Comparison of ENCODE assay signal across 8 cellular contexts in genomic region chr18:46097378-46097852, GRCh38. TPM values are rescaled to one million over a fixed set of nuclear protein-coding genes. Genes with fewer than 3 reads are reported as not detected.
DNase-seq lines count a peak whose midpoint lies in the region; ATAC-seq and TF ChIP-seq lines count a peak whose summit lies in the region.

No MANE protein-coding gene starts in this region.

- H3K36me3 ChIP-seq in GM06990 (ENCODE audit: control insufficient read depth, insufficient read depth, low read length), result peaks cover 5% of the 10 kb centered on the region
- H3K36me3 ChIP-seq in MG63, result peaks cover 45% of the 10 kb centered on the region
- H3K36me3 ChIP-seq in uterus, result no peaks in the 10 kb centered on the region

- H3K4me3 ChIP-seq in GM06990 (replicated peaks; ENCODE audit: low read depth, low read length) (peak overlapping the region; percentile 92), MG63 (peak overlapping the region; percentile 90), uterus (peak overlapping the region; percentile 92 to 95)

- no peaks in the 10 kb centered on the region for H3K4me1 ChIP-seq in uterus

- no peaks in the 10 kb centered on the region for H3K27me3 Mint-ChIP-seq in memory B cell

- no peak for DNase-seq in GM06990 (ENCODE audit: extremely low read depth, insufficient read length)
- DNase-seq in MG63, result no peak
- peak in 5 of 61 donors; percentile 39 to 66 (median 51) for DNase-seq in caudate nucleus (lab: John Stamatoyannopoulos, UW)
- no peak for DNase-seq in memory B cell (ENCODE audit: low spot score in 2 of 2)
- no peak for DNase-seq in uterus
- DNase-seq in NK-92 (lab: John Stamatoyannopoulos, UW; ENCODE audit: unreplicated experiment), result no peak
- DNase-seq in stimulated activated CD4-positive, alpha-beta T cell treated with anti-CD3 and anti-CD28 coated beads, Interleukin-15, amount 100 ng/mL, for 24 hours, result no peak

- H3K9me3 ChIP-seq in MG63 (no peaks in the 10 kb centered on the region), uterus (no peaks in the 10 kb centered on the region)

- H3K27ac Mint-ChIP-seq in memory B cell, result peak overlapping the region; percentile 96

- peaks cover 3% of the 10 kb centered on the region for H3K36me3 Mint-ChIP-seq in memory B cell

- no peak for TF ChIP-seq POLR2A in uterus (IDR thresholded peaks at IDR 0.05)

- H3K27me3 ChIP-seq in GM06990 (replicated peaks; ENCODE audit: control insufficient read depth, insufficient read depth, low read length) (no peaks in the 10 kb centered on the region), MG63 (no peaks in the 10 kb centered on the region), uterus (no peaks in the 10 kb centered on the region)

- intact Hi-C loops in uterus (cut with DNase I; ENCODE audit: low total_unique reads), result no loop called here

- H3K27ac ChIP-seq in caudate nucleus (ENCODE audit: low read depth, low read length) (peak overlapping the region; percentile 96), uterus (peak overlapping the region; percentile 77 to 81)

- H3K4me3 Mint-ChIP-seq in memory B cell, result peak overlapping the region; percentile 94

- TF ChIP-seq CTCF in GM06990 (IDR thresholded peaks at IDR 0.05; ENCODE audit: insufficient read depth, low read length, poor library complexity, severe bottlenecking) (no peak), uterus (IDR thresholded peaks at IDR 0.05) (no peak)

- no peaks in the 10 kb centered on the region for H3K9me3 Mint-ChIP-seq in memory B cell

- peaks cover 5% of the 10 kb centered on the region for H3K4me1 Mint-ChIP-seq in memory B cell

- ATAC-seq in GM21825 (IDR thresholded peaks at IDR 0.05; ENCODE audit: unreplicated experiment), result peak; percentile 13
- ATAC-seq in memory B cell (ENCODE audit: low read depth), result peak; percentile 28

RNA-seq across cellular contexts. Expression of gene ATP5F1A, which starts 0.7 kb away (rescaled TPM):
- total RNA-seq in MG63 (2014; rRNA removed; shearing (Covaris generic); ENCODE audit: low replicate concordance), result 432 and 465 TPM in 2 replicates
- total RNA-seq in uterus, result 100 to 1,000 TPM; 130 to 712 (median 221) TPM

RNA-seq across cellular contexts. Expression of gene HAUS1, which starts 6.8 kb away (rescaled TPM):
- total RNA-seq in MG63 (2014; rRNA removed; shearing (Covaris generic); ENCODE audit: low replicate concordance), result 48.6 and 49.6 TPM in 2 replicates
- total RNA-seq in uterus, result 10 to 100 TPM; 21.5 to 47.8 (median 36.1) TPM

RNA-seq across cellular contexts. Expression of gene PSTPIP2, which starts 25.4 kb away (rescaled TPM):
- 5.6 and 9.7 TPM in 2 replicates for total RNA-seq in MG63 (2014; rRNA removed; shearing (Covaris generic); ENCODE audit: low replicate concordance)
- total RNA-seq in uterus, result 1 to 10 TPM in 3 of 4 donors, under 1 TPM in 1; 0.59 to 5.9 (median 3.2) TPM
